In the genomic region with DNA sequence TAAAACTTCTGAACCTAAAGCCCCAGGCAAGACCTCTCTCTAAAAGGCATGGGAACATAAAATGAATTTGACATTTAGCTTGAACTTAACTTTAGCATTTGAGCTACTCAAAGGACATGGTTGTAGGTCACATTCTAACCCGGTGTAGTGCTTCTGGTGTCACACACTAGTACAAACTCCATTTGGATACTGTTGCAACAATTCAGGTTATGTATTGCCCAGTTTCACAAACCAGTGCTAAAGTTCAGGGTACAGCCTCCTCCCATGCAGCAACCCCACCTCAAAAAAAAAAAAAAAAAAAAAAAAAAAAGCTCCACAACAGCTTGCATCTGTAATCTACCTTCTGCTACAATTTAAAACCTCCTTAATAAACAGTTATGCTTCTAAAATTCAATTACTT, we compare ENCODE assay signal across 1 cellular context.
TF ChIP-seq lines count a peak whose summit lies in the region.

No MANE protein-coding gene starts in this region.

TF ChIP-seq in HepG2, 621 proteins besides CTCF, POLR2A, EP300 and RAD21 (continued from another document and continues in another):
- TF ChIP-seq MTF2 (CRISPR knock-in tag; IDR thresholded peaks at IDR 0.05; ENCODE audit: borderline replicate concordance) (no peak), HNRNPH1 (optimal IDR thresholded peaks at IDR 0.05; ENCODE audit: low read depth, low read length) (no peak), ZC3H13 (CRISPR knock-in tag; IDR thresholded peaks at IDR 0.05) (no peak), PHB2 (IDR thresholded peaks at IDR 0.05; ENCODE audit: partially characterized antibody) (no peak), SOX13 (IDR thresholded peaks at IDR 0.05) (peak; percentile 78), SOX13 (CRISPR knock-in tag; conservative IDR thresholded peaks at IDR 0.05 in 1 of 2, IDR thresholded peaks at IDR 0.05 in 1 of 2) (peak in 1 of 2 experiments; percentile 88; a peak in 2 of 4 replicates), ELF4 (CRISPR knock-in tag; IDR thresholded peaks at IDR 0.05; ENCODE audit: borderline replicate concordance) (no peak), CCDC6 (CRISPR knock-in tag; IDR thresholded peaks at IDR 0.05) (peak; percentile 34; the same call in 1 of the 2 replicates), RFX1 (IDR thresholded peaks at IDR 0.05) (no peak), XRCC5 (optimal IDR thresholded peaks at IDR 0.05; ENCODE audit: low read length) (no peak), ZFP36L1 (CRISPR knock-in tag; IDR thresholded peaks at IDR 0.05) (no peak), PTBP1 (IDR thresholded peaks at IDR 0.05; ENCODE audit: low read depth, low read length, poor library complexity, severe bottlenecking) (no peak), SMARCE1 (IDR thresholded peaks at IDR 0.05; ENCODE audit: borderline replicate concordance) (no peak), THAP11 (CRISPR knock-in tag; IDR thresholded peaks at IDR 0.05) (peak; percentile 79), ZFX (CRISPR knock-in tag; IDR thresholded peaks at IDR 0.05; ENCODE audit: low read depth) (no peak), ZNF816 (CRISPR knock-in tag; IDR thresholded peaks at IDR 0.05; ENCODE audit: borderline replicate concordance) (no peak), PCBP2 (optimal IDR thresholded peaks at IDR 0.05; ENCODE audit: low read depth, low read length, poor library complexity, severe bottlenecking) (no peak), NCOR1 (IDR thresholded peaks at IDR 0.05; ENCODE audit: borderline replicate concordance, low read length) (peak; percentile 100), HMGA1 (CRISPR knock-in tag; conservative IDR thresholded peaks at IDR 0.05) (no peak), ZBTB3 (CRISPR knock-in tag; IDR thresholded peaks at IDR 0.05; ENCODE audit: borderline replicate concordance, low read depth) (no peak), SKI (IDR thresholded peaks at IDR 0.05; ENCODE audit: partially characterized antibody) (peak; percentile 98), HMG20B (CRISPR knock-in tag; conservative IDR thresholded peaks at IDR 0.05) (peak; percentile 64; the same call in 1 of the 2 replicates), ZNF878 (CRISPR knock-in tag; IDR thresholded peaks at IDR 0.05) (no peak), GABPA (IDR thresholded peaks at IDR 0.05; ENCODE audit: low read depth, low read length) (no peak), GABPA (CRISPR knock-in tag; IDR thresholded peaks at IDR 0.05; ENCODE audit: low read depth) (no peak; the same call in 1 of the 2 replicates), SUZ12 (IDR thresholded peaks at IDR 0.05; ENCODE audit: low read depth, low read length) (no peak), PLRG1 (conservative IDR thresholded peaks at IDR 0.05) (no peak), ZFP1 (CRISPR knock-in tag; IDR thresholded peaks at IDR 0.05) (peak; percentile 66; the same call in 1 of the 2 replicates), PHF5A (CRISPR knock-in tag; IDR thresholded peaks at IDR 0.05; ENCODE audit: low read depth, unreplicated experiment) (no peak), ZNF841 (CRISPR knock-in tag; IDR thresholded peaks at IDR 0.05; ENCODE audit: borderline replicate concordance) (no peak), ZNF367 (CRISPR knock-in tag; IDR thresholded peaks at IDR 0.05; ENCODE audit: borderline replicate concordance) (no peak), ZNF263 (CRISPR knock-in tag; IDR thresholded peaks at IDR 0.05) (no peak), YEATS4 (CRISPR knock-in tag; IDR thresholded peaks at IDR 0.05; ENCODE audit: borderline replicate concordance) (peak; percentile 57; the same call in 1 of the 2 replicates), REPIN1 (CRISPR knock-in tag; IDR thresholded peaks at IDR 0.05; ENCODE audit: borderline replicate concordance, low read depth) (no peak), ESRRA (CRISPR knock-in tag; IDR thresholded peaks at IDR 0.05; ENCODE audit: low read depth) (peak; percentile 99), CHCHD3 (CRISPR knock-in tag; IDR thresholded peaks at IDR 0.05) (no peak), HDAC6 (IDR thresholded peaks at IDR 0.05; ENCODE audit: low read depth, low read length) (no peak)
- TF ChIP-seq, protein P1, sequence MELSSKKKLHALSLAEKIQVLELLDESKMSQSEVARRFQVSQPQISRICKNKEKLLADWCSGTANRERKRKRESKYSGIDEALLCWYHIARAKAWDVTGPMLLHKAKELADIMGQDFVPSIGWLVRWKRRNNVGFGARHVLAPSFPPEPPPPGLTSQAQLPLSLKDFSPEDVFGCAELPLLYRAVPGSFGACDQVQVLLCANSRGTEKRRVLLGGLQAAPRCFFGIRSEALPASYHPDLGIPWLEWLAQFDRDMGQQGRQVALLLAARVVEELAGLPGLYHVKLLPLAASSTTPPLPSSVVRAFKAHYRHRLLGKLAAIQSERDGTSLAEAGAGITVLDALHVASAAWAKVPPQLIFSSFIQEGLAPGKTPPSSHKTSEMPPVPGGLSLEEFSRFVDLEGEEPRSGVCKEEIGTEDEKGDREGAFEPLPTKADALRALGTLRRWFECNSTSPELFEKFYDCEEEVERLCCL (CRISPR knock-in tag; IDR thresholded peaks at IDR 0.05; ENCODE audit: borderline replicate concordance), result no peak
- TF ChIP-seq, protein P2, sequence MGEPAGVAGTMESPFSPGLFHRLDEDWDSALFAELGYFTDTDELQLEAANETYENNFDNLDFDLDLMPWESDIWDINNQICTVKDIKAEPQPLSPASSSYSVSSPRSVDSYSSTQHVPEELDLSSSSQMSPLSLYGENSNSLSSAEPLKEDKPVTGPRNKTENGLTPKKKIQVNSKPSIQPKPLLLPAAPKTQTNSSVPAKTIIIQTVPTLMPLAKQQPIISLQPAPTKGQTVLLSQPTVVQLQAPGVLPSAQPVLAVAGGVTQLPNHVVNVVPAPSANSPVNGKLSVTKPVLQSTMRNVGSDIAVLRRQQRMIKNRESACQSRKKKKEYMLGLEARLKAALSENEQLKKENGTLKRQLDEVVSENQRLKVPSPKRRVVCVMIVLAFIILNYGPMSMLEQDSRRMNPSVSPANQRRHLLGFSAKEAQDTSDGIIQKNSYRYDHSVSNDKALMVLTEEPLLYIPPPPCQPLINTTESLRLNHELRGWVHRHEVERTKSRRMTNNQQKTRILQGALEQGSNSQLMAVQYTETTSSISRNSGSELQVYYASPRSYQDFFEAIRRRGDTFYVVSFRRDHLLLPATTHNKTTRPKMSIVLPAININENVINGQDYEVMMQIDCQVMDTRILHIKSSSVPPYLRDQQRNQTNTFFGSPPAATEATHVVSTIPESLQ (CRISPR knock-in tag; conservative IDR thresholded peaks at IDR 0.05), result no peak
- TF ChIP-seq, protein P3, sequence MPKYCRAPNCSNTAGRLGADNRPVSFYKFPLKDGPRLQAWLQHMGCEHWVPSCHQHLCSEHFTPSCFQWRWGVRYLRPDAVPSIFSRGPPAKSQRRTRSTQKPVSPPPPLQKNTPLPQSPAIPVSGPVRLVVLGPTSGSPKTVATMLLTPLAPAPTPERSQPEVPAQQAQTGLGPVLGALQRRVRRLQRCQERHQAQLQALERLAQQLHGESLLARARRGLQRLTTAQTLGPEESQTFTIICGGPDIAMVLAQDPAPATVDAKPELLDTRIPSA (CRISPR knock-in tag; IDR thresholded peaks at IDR 0.05; ENCODE audit: borderline replicate concordance), result no peak
- TF ChIP-seq, protein P4, sequence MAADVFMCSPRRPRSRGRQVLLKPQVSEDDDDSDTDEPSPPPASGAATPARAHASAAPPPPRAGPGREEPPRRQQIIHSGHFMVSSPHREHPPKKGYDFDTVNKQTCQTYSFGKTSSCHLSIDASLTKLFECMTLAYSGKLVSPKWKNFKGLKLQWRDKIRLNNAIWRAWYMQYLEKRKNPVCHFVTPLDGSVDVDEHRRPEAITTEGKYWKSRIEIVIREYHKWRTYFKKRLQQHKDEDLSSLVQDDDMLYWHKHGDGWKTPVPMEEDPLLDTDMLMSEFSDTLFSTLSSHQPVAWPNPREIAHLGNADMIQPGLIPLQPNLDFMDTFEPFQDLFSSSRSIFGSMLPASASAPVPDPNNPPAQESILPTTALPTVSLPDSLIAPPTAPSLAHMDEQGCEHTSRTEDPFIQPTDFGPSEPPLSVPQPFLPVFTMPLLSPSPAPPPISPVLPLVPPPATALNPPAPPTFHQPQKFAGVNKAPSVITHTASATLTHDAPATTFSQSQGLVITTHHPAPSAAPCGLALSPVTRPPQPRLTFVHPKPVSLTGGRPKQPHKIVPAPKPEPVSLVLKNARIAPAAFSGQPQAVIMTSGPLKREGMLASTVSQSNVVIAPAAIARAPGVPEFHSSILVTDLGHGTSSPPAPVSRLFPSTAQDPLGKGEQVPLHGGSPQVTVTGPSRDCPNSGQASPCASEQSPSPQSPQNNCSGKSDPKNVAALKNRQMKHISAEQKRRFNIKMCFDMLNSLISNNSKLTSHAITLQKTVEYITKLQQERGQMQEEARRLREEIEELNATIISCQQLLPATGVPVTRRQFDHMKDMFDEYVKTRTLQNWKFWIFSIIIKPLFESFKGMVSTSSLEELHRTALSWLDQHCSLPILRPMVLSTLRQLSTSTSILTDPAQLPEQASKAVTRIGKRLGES (CRISPR knock-in tag; IDR thresholded peaks at IDR 0.05; ENCODE audit: borderline replicate concordance), result 0 out of 2 replicates have a peak, but pooled peaks have one; percentile 21
- TF ChIP-seq, protein P5, sequence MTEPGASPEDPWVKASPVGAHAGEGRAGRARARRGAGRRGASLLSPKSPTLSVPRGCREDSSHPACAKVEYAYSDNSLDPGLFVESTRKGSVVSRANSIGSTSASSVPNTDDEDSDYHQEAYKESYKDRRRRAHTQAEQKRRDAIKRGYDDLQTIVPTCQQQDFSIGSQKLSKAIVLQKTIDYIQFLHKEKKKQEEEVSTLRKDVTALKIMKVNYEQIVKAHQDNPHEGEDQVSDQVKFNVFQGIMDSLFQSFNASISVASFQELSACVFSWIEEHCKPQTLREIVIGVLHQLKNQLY (CRISPR knock-in tag; IDR thresholded peaks at IDR 0.05), result peak; percentile 71; the same call in 1 of the 2 replicates
- TF ChIP-seq, protein P6, sequence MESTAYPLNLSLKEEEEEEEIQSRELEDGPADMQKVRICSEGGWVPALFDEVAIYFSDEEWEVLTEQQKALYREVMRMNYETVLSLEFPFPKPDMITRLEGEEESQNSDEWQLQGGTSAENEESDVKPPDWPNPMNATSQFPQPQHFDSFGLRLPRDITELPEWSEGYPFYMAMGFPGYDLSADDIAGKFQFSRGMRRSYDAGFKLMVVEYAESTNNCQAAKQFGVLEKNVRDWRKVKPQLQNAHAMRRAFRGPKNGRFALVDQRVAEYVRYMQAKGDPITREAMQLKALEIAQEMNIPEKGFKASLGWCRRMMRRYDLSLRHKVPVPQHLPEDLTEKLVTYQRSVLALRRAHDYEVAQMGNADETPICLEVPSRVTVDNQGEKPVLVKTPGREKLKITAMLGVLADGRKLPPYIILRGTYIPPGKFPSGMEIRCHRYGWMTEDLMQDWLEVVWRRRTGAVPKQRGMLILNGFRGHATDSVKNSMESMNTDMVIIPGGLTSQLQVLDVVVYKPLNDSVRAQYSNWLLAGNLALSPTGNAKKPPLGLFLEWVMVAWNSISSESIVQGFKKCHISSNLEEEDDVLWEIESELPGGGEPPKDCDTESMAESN (CRISPR knock-in tag; conservative IDR thresholded peaks at IDR 0.05), result peak; percentile 50; the same call in 1 of the 2 replicates
- TF ChIP-seq, protein P7, sequence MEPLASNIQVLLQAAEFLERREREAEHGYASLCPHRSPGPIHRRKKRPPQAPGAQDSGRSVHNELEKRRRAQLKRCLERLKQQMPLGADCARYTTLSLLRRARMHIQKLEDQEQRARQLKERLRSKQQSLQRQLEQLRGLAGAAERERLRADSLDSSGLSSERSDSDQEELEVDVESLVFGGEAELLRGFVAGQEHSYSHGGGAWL (CRISPR knock-in tag; IDR thresholded peaks at IDR 0.05), result no peak
- TF ChIP-seq, protein P8, sequence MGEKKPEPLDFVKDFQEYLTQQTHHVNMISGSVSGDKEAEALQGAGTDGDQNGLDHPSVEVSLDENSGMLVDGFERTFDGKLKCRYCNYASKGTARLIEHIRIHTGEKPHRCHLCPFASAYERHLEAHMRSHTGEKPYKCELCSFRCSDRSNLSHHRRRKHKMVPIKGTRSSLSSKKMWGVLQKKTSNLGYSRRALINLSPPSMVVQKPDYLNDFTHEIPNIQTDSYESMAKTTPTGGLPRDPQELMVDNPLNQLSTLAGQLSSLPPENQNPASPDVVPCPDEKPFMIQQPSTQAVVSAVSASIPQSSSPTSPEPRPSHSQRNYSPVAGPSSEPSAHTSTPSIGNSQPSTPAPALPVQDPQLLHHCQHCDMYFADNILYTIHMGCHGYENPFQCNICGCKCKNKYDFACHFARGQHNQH (CRISPR knock-in tag; IDR thresholded peaks at IDR 0.05), result peak; percentile 66; the same call in 1 of the 2 replicates
- TF ChIP-seq, protein P9, sequence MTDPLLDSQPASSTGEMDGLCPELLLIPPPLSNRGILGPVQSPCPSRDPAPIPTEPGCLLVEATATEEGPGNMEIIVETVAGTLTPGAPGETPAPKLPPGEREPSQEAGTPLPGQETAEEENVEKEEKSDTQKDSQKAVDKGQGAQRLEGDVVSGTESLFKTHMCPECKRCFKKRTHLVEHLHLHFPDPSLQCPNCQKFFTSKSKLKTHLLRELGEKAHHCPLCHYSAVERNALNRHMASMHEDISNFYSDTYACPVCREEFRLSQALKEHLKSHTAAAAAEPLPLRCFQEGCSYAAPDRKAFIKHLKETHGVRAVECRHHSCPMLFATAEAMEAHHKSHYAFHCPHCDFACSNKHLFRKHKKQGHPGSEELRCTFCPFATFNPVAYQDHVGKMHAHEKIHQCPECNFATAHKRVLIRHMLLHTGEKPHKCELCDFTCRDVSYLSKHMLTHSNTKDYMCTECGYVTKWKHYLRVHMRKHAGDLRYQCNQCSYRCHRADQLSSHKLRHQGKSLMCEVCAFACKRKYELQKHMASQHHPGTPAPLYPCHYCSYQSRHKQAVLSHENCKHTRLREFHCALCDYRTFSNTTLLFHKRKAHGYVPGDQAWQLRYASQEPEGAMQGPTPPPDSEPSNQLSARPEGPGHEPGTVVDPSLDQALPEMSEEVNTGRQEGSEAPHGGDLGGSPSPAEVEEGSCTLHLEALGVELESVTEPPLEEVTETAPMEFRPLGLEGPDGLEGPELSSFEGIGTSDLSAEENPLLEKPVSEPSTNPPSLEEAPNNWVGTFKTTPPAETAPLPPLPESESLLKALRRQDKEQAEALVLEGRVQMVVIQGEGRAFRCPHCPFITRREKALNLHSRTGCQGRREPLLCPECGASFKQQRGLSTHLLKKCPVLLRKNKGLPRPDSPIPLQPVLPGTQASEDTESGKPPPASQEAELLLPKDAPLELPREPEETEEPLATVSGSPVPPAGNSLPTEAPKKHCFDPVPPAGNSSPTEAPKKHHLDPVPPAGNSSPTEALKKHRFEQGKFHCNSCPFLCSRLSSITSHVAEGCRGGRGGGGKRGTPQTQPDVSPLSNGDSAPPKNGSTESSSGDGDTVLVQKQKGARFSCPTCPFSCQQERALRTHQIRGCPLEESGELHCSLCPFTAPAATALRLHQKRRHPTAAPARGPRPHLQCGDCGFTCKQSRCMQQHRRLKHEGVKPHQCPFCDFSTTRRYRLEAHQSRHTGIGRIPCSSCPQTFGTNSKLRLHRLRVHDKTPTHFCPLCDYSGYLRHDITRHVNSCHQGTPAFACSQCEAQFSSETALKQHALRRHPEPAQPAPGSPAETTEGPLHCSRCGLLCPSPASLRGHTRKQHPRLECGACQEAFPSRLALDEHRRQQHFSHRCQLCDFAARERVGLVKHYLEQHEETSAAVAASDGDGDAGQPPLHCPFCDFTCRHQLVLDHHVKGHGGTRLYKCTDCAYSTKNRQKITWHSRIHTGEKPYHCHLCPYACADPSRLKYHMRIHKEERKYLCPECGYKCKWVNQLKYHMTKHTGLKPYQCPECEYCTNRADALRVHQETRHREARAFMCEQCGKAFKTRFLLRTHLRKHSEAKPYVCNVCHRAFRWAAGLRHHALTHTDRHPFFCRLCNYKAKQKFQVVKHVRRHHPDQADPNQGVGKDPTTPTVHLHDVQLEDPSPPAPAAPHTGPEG (CRISPR knock-in tag; IDR thresholded peaks at IDR 0.05), result no peak
